ENCODE assay signal across 8 cellular contexts in genomic region chr11:57638005-57638760, GRCh38. TPM values are rescaled to one million over a fixed set of nuclear protein-coding genes. Genes with fewer than 3 reads are reported as not detected.
DNase-seq lines count a peak whose midpoint lies in the region; ATAC-seq and TF ChIP-seq lines count a peak whose summit lies in the region.

No MANE protein-coding gene starts in this region.

- 1% methylated on average over 45 of the region's 46 CpGs for WGBS in HUES64
- WGBS in endodermal cell (ENCODE audit: insufficient coverage in 1 of 2, insufficient read length in 1 of 2), 2 experiments = 0 to 1% methylated on average over 20 to 46 of the region's 46 CpGs
- 0 to 1% methylated on average over 44 to 46 of the region's 46 CpGs for WGBS in lung, 2 donors

- H3K4me3 ChIP-seq in HUES64 (ENCODE audit: low read length) (peak overlapping the region; percentile 97), endodermal cell (ENCODE audit: low read length) (peak overlapping the region; percentile 91), lung (peak overlapping the region; percentile 66), subcutaneous abdominal adipose tissue (ENCODE audit: low read depth in 1 of 5, low read length in 5 of 5) (peak overlapping the region; percentile 81 to 90 (median 86))

- peaks cover 32% of the 10 kb centered on the region for H3K36me3 ChIP-seq in HUES64 (ENCODE audit: insufficient read depth, low read length)
- peaks cover 28% of the 10 kb centered on the region for H3K36me3 ChIP-seq in endodermal cell (ENCODE audit: control insufficient read depth, insufficient read depth, low read length)
- H3K36me3 ChIP-seq in lung (ENCODE audit: control insufficient read depth in 2 of 2, insufficient read depth in 2 of 2, low read length in 2 of 2) = no peaks in the 10 kb centered on the region
- no peaks in the 10 kb centered on the region for H3K36me3 ChIP-seq in subcutaneous abdominal adipose tissue (ENCODE audit: control insufficient read depth in 5 of 5, insufficient read depth in 5 of 5, low read length in 5 of 5)

- H3K4me3 Mint-ChIP-seq in endodermal cell = peak overlapping the region; percentile 100

- peak; percentile 87 for ATAC-seq in lung (ENCODE audit: insufficient read depth, low FRiP score)

- H3K36me3 Mint-ChIP-seq in endodermal cell (ENCODE audit: low read depth) = peaks cover 32% of the 10 kb centered on the region

- DNase-seq in GDM1 (lab: John Stamatoyannopoulos, UW) (peak; percentile 75), SK-N-DZ (ENCODE audit: low spot score) (peak; percentile 93), endodermal cell (peak; percentile 97), lung (ENCODE audit: low spot score) (peak; percentile 85), COLO668 (lab: John Stamatoyannopoulos, UW; ENCODE audit: unreplicated experiment) (no peak)
- DNase-seq in stimulated activated naive CD4-positive, alpha-beta T cell treated with Interleukin-2 at 50 U/mL for 16 hours (lab: John Stamatoyannopoulos, UW) = no peak

- H3K9ac ChIP-seq in HUES64 (ENCODE audit: low read depth, low read length) (peak overlapping the region; percentile 99), endodermal cell (ENCODE audit: extremely low read depth, low read length, poor library complexity, severe bottlenecking) (peak overlapping the region; percentile 99), subcutaneous abdominal adipose tissue (ENCODE audit: low read length in 5 of 5) (peak overlapping the region; percentile 61 to 84 (median 65))

- H3K27ac Mint-ChIP-seq in endodermal cell = peak overlapping the region; percentile 98

- peaks cover 28% of the 10 kb centered on the region for H3K4me1 Mint-ChIP-seq in endodermal cell

- peaks cover 8% of the 10 kb centered on the region for H3K27me3 Mint-ChIP-seq in endodermal cell (ENCODE audit: insufficient read depth)

- peak overlapping the region; percentile 98 for H3K27ac ChIP-seq in HUES64 (ENCODE audit: low read depth, low read length)
- peak overlapping the region; percentile 99 for H3K27ac ChIP-seq in endodermal cell (ENCODE audit: low read depth, low read length)
- peak overlapping the region; percentile 69 to 72 for H3K27ac ChIP-seq in lung (ENCODE audit: low read depth in 1 of 2, low read length in 1 of 2)
- peak overlapping the region; percentile 41 for H3K27ac ChIP-seq in subcutaneous abdominal adipose tissue (ENCODE audit: low read depth, low read length)

- no peaks in the 10 kb centered on the region for H3K9me3 ChIP-seq in HUES64 (ENCODE audit: insufficient read depth, low read depth, low read length)
- H3K9me3 ChIP-seq in endodermal cell (ENCODE audit: control insufficient read depth, low read length) = no peaks in the 10 kb centered on the region
- H3K9me3 ChIP-seq in lung (ENCODE audit: control insufficient read depth in 2 of 2, insufficient read depth in 1 of 2, low read length in 1 of 2) = no peaks in the 10 kb centered on the region
- no peaks in the 10 kb centered on the region for H3K9me3 ChIP-seq in subcutaneous abdominal adipose tissue (ENCODE audit: control insufficient read depth in 5 of 5, low read length in 5 of 5)

- no peaks in the 10 kb centered on the region for H3K27me3 ChIP-seq in HUES64 (ENCODE audit: insufficient read depth, low read length)
- no peaks in the 10 kb centered on the region for H3K27me3 ChIP-seq in endodermal cell (ENCODE audit: control insufficient read depth, insufficient read depth, low read length, poor library complexity, severe bottlenecking)
- H3K27me3 ChIP-seq in lung (ENCODE audit: control insufficient read depth, insufficient read depth) = no peaks in the 10 kb centered on the region
- H3K27me3 ChIP-seq in subcutaneous abdominal adipose tissue (ENCODE audit: control insufficient read depth in 5 of 5, insufficient read depth in 4 of 5, low read length in 5 of 5) = peaks cover 0 to 6% (median 0%) of the 10 kb centered on the region in 5 donors

- H3K4me1 ChIP-seq in HUES64 (ENCODE audit: insufficient read depth, low read length) (peaks cover 32% of the 10 kb centered on the region), endodermal cell (ENCODE audit: control insufficient read depth, insufficient read depth, low read length) (peaks cover 2% of the 10 kb centered on the region), lung (ENCODE audit: control insufficient read depth in 2 of 2, insufficient read depth in 2 of 2, low read length in 2 of 2) (peaks cover 0 to 14% of the 10 kb centered on the region in 2 donors), subcutaneous abdominal adipose tissue (ENCODE audit: control insufficient read depth in 5 of 5, insufficient read depth in 5 of 5, low read length in 5 of 5) (peaks cover 4 to 30% (median 28%) of the 10 kb centered on the region in 5 donors)

- TF ChIP-seq CTCF in endodermal cell (conservative IDR thresholded peaks at IDR 0.05) (no peak), lung (IDR thresholded peaks at IDR 0.05; ENCODE audit: control extremely low read depth, extremely low read depth) (no peak)

- H3K9me3 Mint-ChIP-seq in endodermal cell = no peaks in the 10 kb centered on the region

RNA-seq across cellular contexts. Expression of gene YPEL4, which starts 11.5 kb away (rescaled TPM):
- not detected for polyA plus RNA-seq in HUES64 (2013, experiment 1 of 2)
- polyA plus RNA-seq in HUES64 (2013, experiment 2 of 2) = not detected
- 0.41 and 0.46 TPM in 2 replicates for polyA plus RNA-seq in SK-N-DZ (2014; cell fraction: cytosol; rRNA removed)
- 0.40 and 1.1 TPM in 2 replicates for polyA plus RNA-seq in SK-N-DZ (2014; cell fraction: nucleus; rRNA removed)
- total RNA-seq in endodermal cell = not detected
- polyA plus RNA-seq in endodermal cell (2013, experiment 1 of 2) = 2.8 TPM
- 2.0 TPM for polyA plus RNA-seq in endodermal cell (2013, experiment 2 of 2)
- total RNA-seq in lung = 1 to 10 TPM; 1.3 to 1.5 TPM
- polyA plus RNA-seq in lung = 1 to 10 TPM in 1 of 2 donors, under 1 TPM in 1; 0.71 to 3.1 TPM

RNA-seq across cellular contexts. Expression of gene CLP1, which starts 19.4 kb away (rescaled TPM):
- 22.2 TPM for polyA plus RNA-seq in HUES64 (2013, experiment 1 of 2)
- polyA plus RNA-seq in HUES64 (2013, experiment 2 of 2) = 20.9 TPM
- 40.8 and 50.6 TPM in 2 replicates for polyA plus RNA-seq in SK-N-DZ (2014; cell fraction: cytosol; rRNA removed)
- polyA plus RNA-seq in SK-N-DZ (2014; cell fraction: nucleus; rRNA removed) = 15.8 and 17.1 TPM in 2 replicates
- total RNA-seq in endodermal cell (10 to 100 TPM; 23.7 to 25.2 TPM), lung (10 to 100 TPM in 1 of 2 donors, 1 to 10 TPM in 1; 6.5 to 12.4 TPM)
- 17.7 TPM for polyA plus RNA-seq in endodermal cell (2013, experiment 1 of 2)
- polyA plus RNA-seq in endodermal cell (2013, experiment 2 of 2) = 15.0 TPM
- polyA plus RNA-seq in lung = 10 to 100 TPM in 1 of 2 donors, 1 to 10 TPM in 1; 6.9 to 16.6 TPM

RNA-seq across cellular contexts. Expression of gene ZDHHC5, which starts 29.7 kb away (rescaled TPM):
- polyA plus RNA-seq in HUES64 (2013, experiment 1 of 2) = 33.3 TPM
- 31.4 TPM for polyA plus RNA-seq in HUES64 (2013, experiment 2 of 2)
- 16.8 and 18.5 TPM in 2 replicates for polyA plus RNA-seq in SK-N-DZ (2014; cell fraction: cytosol; rRNA removed)
- 19.4 and 21.1 TPM in 2 replicates for polyA plus RNA-seq in SK-N-DZ (2014; cell fraction: nucleus; rRNA removed)
- total RNA-seq in endodermal cell (10 to 100 TPM; 70.7 to 77.1 TPM), lung (10 to 100 TPM; 37.5 to 63.2 TPM)
- polyA plus RNA-seq in endodermal cell (2013, experiment 1 of 2) = 30.5 TPM
- 31.6 TPM for polyA plus RNA-seq in endodermal cell (2013, experiment 2 of 2)
- polyA plus RNA-seq in lung = 10 to 100 TPM; 28.7 to 48.4 TPM

RNA-seq across cellular contexts. Expression of gene SERPING1, which starts 40.7 kb away (rescaled TPM):
- 52.6 TPM for polyA plus RNA-seq in HUES64 (2013, experiment 1 of 2)
- polyA plus RNA-seq in HUES64 (2013, experiment 2 of 2) = 71.0 TPM
- 22.4 and 28.2 TPM in 2 replicates for polyA plus RNA-seq in SK-N-DZ (2014; cell fraction: cytosol; rRNA removed)
- polyA plus RNA-seq in SK-N-DZ (2014; cell fraction: nucleus; rRNA removed) = 11.5 and 26.6 TPM in 2 replicates
- total RNA-seq in endodermal cell (10 to 100 TPM; 67.8 to 73.5 TPM), lung (100 to 1,000 TPM; 102 to 407 TPM)
- 114 TPM for polyA plus RNA-seq in endodermal cell (2013, experiment 1 of 2)
- polyA plus RNA-seq in endodermal cell (2013, experiment 2 of 2) = 118 TPM
- 100 to 1,000 TPM; 214 to 418 TPM for polyA plus RNA-seq in lung

Comparison
In these comparisons a context has a peak if more than half of its experiments do, and no peak if none do; other contexts are left out.
1. DNase-seq: peak in GDM1 (single experiment), SK-N-DZ (single experiment), endodermal cell (single experiment) and lung (single experiment); none in COLO668 (single experiment) and stimulated activated naive CD4-positive, alpha-beta T cell treated with Interleukin-2 at 50 U/mL for 16 hours (single experiment).
2. H3K27ac ChIP-seq: peak in every context shown above with its lines; median percentile 99 in endodermal cell; 98 in HUES64; 70 in lung; 41 in subcutaneous abdominal adipose tissue.
3. Peak in every context shown above with its lines, with median percentiles within 50 percentile points of each other: H3K4me3 ChIP-seq and H3K9ac ChIP-seq.